In genomic region chr14:19097750-19098149, GRCh38 we compare ENCODE assay signal across 8 cellular contexts.
DNase-seq lines count a peak whose midpoint lies in the region; ATAC-seq and TF ChIP-seq lines count a peak whose summit lies in the region.
"Not testable (repeated sequence)": the region's sequence is repeated elsewhere in the genome, so short reads cannot be mapped to it uniquely, and the experiment has no call there.

No MANE protein-coding gene starts in this region.

- peaks cover 0 to 19% (median 0%) of the 10 kb centered on the region in 9 donors for H3K27me3 ChIP-seq in heart left ventricle
- H3K27me3 ChIP-seq in upper lobe of right lung, result not testable (repeated sequence)

- H3K36me3 Mint-ChIP-seq in WTC11, result peaks cover 17% of the 10 kb centered on the region
- H3K36me3 Mint-ChIP-seq in endothelial cell (ENCODE audit: low read depth, unreplicated experiment); natural killer cell treated with Interleukin-12 subunit alpha and Interleukin-12 subunit beta and Interleukin-15 and Interleukin-18, amount 100 ng/mL, for 72 hours; progenitor cell of endocrine pancreas (ENCODE audit: insufficient read depth): not testable (repeated sequence)

- DNase-seq in Daoy (ENCODE audit: low read depth) (peak; percentile 7), WTC11 (ENCODE audit: low spot score) (peak; percentile 8), endothelial cell (ENCODE audit: low spot score) (peak; percentile 7), heart left ventricle (peak in 4 of 5 donors; percentile 5 to 46 (median 14)), left kidney (ENCODE audit: low read depth, low spot score) (peak; percentile 0), progenitor cell of endocrine pancreas (ENCODE audit: low spot score, unreplicated experiment) (peak; percentile 14), upper lobe of right lung (peak; percentile 63)
- peak; percentile 62 for DNase-seq in natural killer cell treated with Interleukin-12 subunit alpha and Interleukin-12 subunit beta and Interleukin-15 and Interleukin-18, amount 100 ng/mL, for 72 hours (ENCODE audit: low spot score)

- not testable (repeated sequence) for H3K27me3 Mint-ChIP-seq in WTC11 (ENCODE audit: low read depth); endothelial cell (ENCODE audit: unreplicated experiment); natural killer cell treated with Interleukin-12 subunit alpha and Interleukin-12 subunit beta and Interleukin-15 and Interleukin-18, amount 100 ng/mL, for 72 hours; progenitor cell of endocrine pancreas

- TF ChIP-seq POLR2A in heart left ventricle (IDR thresholded peaks at IDR 0.05), result not testable (repeated sequence)

- 72 to 73% (median 73%) methylated on average over 18 to 49 of the region's 49 CpGs; no CpG with 5 or more reads in 1 of the 4 donors for WGBS in heart left ventricle, 4 donors

- H3K9me3 ChIP-seq in heart left ventricle, result peaks cover 0 to 16% (median 0%) of the 10 kb centered on the region in 12 donors
- not testable (repeated sequence) for H3K9me3 ChIP-seq in upper lobe of right lung

- not testable (repeated sequence) for H3K36me3 ChIP-seq in heart left ventricle, upper lobe of right lung

- ATAC-seq in WTC11, heart left ventricle: not testable (repeated sequence)
- peak in 1 of 2 donors; percentile 3 for ATAC-seq in natural killer cell treated with Interleukin-12 subunit alpha and Interleukin-12 subunit beta and Interleukin-15 and Interleukin-18, amount 100 ng/mL, for 72 hours
- ATAC-seq in upper lobe of right lung, result peak; percentile 4

- H3K27ac ChIP-seq in heart left ventricle, upper lobe of right lung: not testable (repeated sequence)

- H3K4me1 ChIP-seq in heart left ventricle, upper lobe of right lung: not testable (repeated sequence)

- not testable (repeated sequence) for H3K4me3 ChIP-seq in heart left ventricle, upper lobe of right lung

- intact Hi-C loops in heart left ventricle (cut with DNase I); upper lobe of right lung (cut with DNase I): not testable (repeated sequence)

- H3K9me3 Mint-ChIP-seq in WTC11 (peaks cover 12% of the 10 kb centered on the region), endothelial cell (ENCODE audit: unreplicated experiment) (peaks cover 13% of the 10 kb centered on the region)
- H3K9me3 Mint-ChIP-seq in natural killer cell treated with Interleukin-12 subunit alpha and Interleukin-12 subunit beta and Interleukin-15 and Interleukin-18, amount 100 ng/mL, for 72 hours; progenitor cell of endocrine pancreas (ENCODE audit: low read depth): not testable (repeated sequence)

- H3K27ac Mint-ChIP-seq in WTC11; endothelial cell (ENCODE audit: unreplicated experiment); natural killer cell treated with Interleukin-12 subunit alpha and Interleukin-12 subunit beta and Interleukin-15 and Interleukin-18, amount 100 ng/mL, for 72 hours; progenitor cell of endocrine pancreas: not testable (repeated sequence)

- POLR2A ChIA-PET in WTC11 (lab: Charles Lee), result not testable (repeated sequence)

- CTCF ChIA-PET in WTC11 (lab: Charles Lee), result not testable (repeated sequence)

- not testable (repeated sequence) for H3K4me1 Mint-ChIP-seq in WTC11; endothelial cell (ENCODE audit: unreplicated experiment); natural killer cell treated with Interleukin-12 subunit alpha and Interleukin-12 subunit beta and Interleukin-15 and Interleukin-18, amount 100 ng/mL, for 72 hours (ENCODE audit: low read depth in 2 of 2); progenitor cell of endocrine pancreas (ENCODE audit: low read depth)

- not testable (repeated sequence) for TF ChIP-seq CTCF in WTC11 (IDR thresholded peaks at IDR 0.05); endothelial cell (IDR thresholded peaks at IDR 0.05; ENCODE audit: unreplicated experiment); heart left ventricle (IDR thresholded peaks at IDR 0.05); progenitor cell of endocrine pancreas (IDR thresholded peaks at IDR 0.05; ENCODE audit: unreplicated experiment); upper lobe of right lung (IDR thresholded peaks at IDR 0.05)

- not testable (repeated sequence) for H3K4me3 Mint-ChIP-seq in WTC11; endothelial cell (ENCODE audit: unreplicated experiment); natural killer cell treated with Interleukin-12 subunit alpha and Interleukin-12 subunit beta and Interleukin-15 and Interleukin-18, amount 100 ng/mL, for 72 hours; progenitor cell of endocrine pancreas (ENCODE audit: low read depth)

Comparison
In these comparisons a context has a peak if more than half of its experiments do, and no peak if none do; other contexts are left out.
1. DNase-seq: peak in every context shown above with its lines; median percentile 63 in upper lobe of right lung; 62 in natural killer cell treated with Interleukin-12 subunit alpha and Interleukin-12 subunit beta and Interleukin-15 and Interleukin-18, amount 100 ng/mL, for 72 hours; 14 in heart left ventricle; 14 in progenitor cell of endocrine pancreas; 8 in WTC11; 7 in Daoy; 7 in endothelial cell; 0 in left kidney.